In genomic region chr13:66937423-66937822, GRCh38 we compare ENCODE assay signal across 24 cellular contexts.
"Had no signal": no experiment of that assay in that cellular context is flagged by ENCODE, and none has a peak within 500 bp of the region (broad histone marks: within the 10 kb centered on the region; RNA-seq: fewer than 3 reads in every experiment).

No MANE protein-coding gene starts in this region.

- H3K9me3 ChIP-seq: gastrocnemius medialis had no signal

- H3K36me3 ChIP-seq: esophagus muscularis mucosa, gastrocnemius medialis, heart right ventricle, left lung had no signal

- H3K27me3 ChIP-seq: dorsolateral prefrontal cortex, esophagus muscularis mucosa, foreskin keratinocyte, gastrocnemius medialis, heart right ventricle, left lung had no signal

- H3K27ac Mint-ChIP-seq: memory B cell; naive thymus-derived CD4-positive, alpha-beta T cell had no signal

- H3K36me3 Mint-ChIP-seq: memory B cell; naive thymus-derived CD4-positive, alpha-beta T cell had no signal

- H3K4me3 ChIP-seq: coronary artery, dorsolateral prefrontal cortex, esophagus muscularis mucosa, gastrocnemius medialis, heart right ventricle, left lung, lung had no signal

- H3K4me1 Mint-ChIP-seq: memory B cell; naive thymus-derived CD4-positive, alpha-beta T cell had no signal

- DNase-seq: dermis blood vessel endothelial cell; dorsolateral prefrontal cortex; effector CD4-positive, alpha-beta T cell; effector memory CD4-positive, alpha-beta T cell; foreskin keratinocyte; gastrocnemius medialis; glutamatergic neuron; head of caudate nucleus; heart right ventricle; hippocampal formation; left cardiac atrium; left lung; left ventricle myocardium superior; mammary epithelial cell; mesendoderm; midbrain; naive thymus-derived CD4-positive, alpha-beta T cell had no signal

- H3K27ac ChIP-seq: coronary artery, esophagus muscularis mucosa, foreskin keratinocyte, gastrocnemius medialis, heart right ventricle, left lung had no signal

- H3K27me3 Mint-ChIP-seq: memory B cell; naive thymus-derived CD4-positive, alpha-beta T cell had no signal

- H3K4me1 ChIP-seq: foreskin keratinocyte, gastrocnemius medialis, heart right ventricle, left lung had no signal

- FAIRE-seq: colon, endothelial cell of umbilical vein, keratinocyte had no signal

- ATAC-seq: foreskin keratinocyte; gastrocnemius medialis; heart right ventricle; left cardiac atrium; left lung; left ventricle myocardium superior; naive thymus-derived CD4-positive, alpha-beta T cell had no signal

- H3K4me3 Mint-ChIP-seq: memory B cell; naive thymus-derived CD4-positive, alpha-beta T cell had no signal
